ENCODE assay signal across 28 cellular contexts in genomic region chr1:18376661-18377060, GRCh38.
"Had no signal": no experiment of that assay in that cellular context is flagged by ENCODE, and none has a peak within 500 bp of the region (broad histone marks: within the 10 kb centered on the region; RNA-seq: fewer than 3 reads in every experiment).

No MANE protein-coding gene starts in this region.

- H3K36me3 ChIP-seq: stomach, suprapubic skin, thoracic aorta, thyroid gland, tibial artery, transverse colon, upper lobe of left lung, uterus, vagina had no signal

- H3K4me3 ChIP-seq: stomach, suprapubic skin, testis, thoracic aorta, thyroid gland, tibial artery, tibial nerve, transverse colon, upper lobe of left lung, uterus, vagina had no signal

- H3K4me3 Mint-ChIP-seq: stimulated activated effector memory CD8-positive, alpha-beta T cell treated with anti-CD3 and anti-CD28 coated beads, Interleukin-12 subunit alpha, Interleukin-12 subunit beta, amount 100 ng/mL, for 72 hours; stimulated activated memory B cell treated with anti-CD40 and anti-IgM and Interleukin-4, amounts not matched to agents 10 μg/mL and 1 μg/mL and 100 μg/mL, for 72 hours; stimulated activated naive B cell treated with anti-CD40 and anti-IgM and Interleukin-4, amounts not matched to agents 10 μg/mL and 1 μg/mL and 100 μg/mL, for 72 hours; stimulated activated naive CD8-positive, alpha-beta T cell treated with anti-CD3 and anti-CD28 coated beads, Interleukin-15, amount 100 ng/mL, for 72 hours; stimulated activated naive CD8-positive, alpha-beta T cell treated with anti-CD3 and anti-CD28 coated beads, Interleukin-15, Interleukin-2, amounts not matched to agents 100 ng/mL and 50 ng/mL, for 24 hours; type B pancreatic cell had no signal

- H3K4me1 ChIP-seq: stomach, suprapubic skin, testis, thyroid gland, tibial artery, tibial nerve, transverse colon, upper lobe of left lung, uterus, vagina had no signal

- FAIRE-seq: urothelium cell line had no signal

- H3K27ac Mint-ChIP-seq: stimulated activated effector memory CD8-positive, alpha-beta T cell treated with anti-CD3 and anti-CD28 coated beads, Interleukin-12 subunit alpha, Interleukin-12 subunit beta, amount 100 ng/mL, for 72 hours; stimulated activated memory B cell treated with anti-CD40 and anti-IgM and Interleukin-4, amounts not matched to agents 10 μg/mL and 1 μg/mL and 100 μg/mL, for 72 hours; stimulated activated naive B cell treated with anti-CD40 and anti-IgM and Interleukin-4, amounts not matched to agents 10 μg/mL and 1 μg/mL and 100 μg/mL, for 72 hours; stimulated activated naive CD8-positive, alpha-beta T cell treated with anti-CD3 and anti-CD28 coated beads, Interleukin-15, amount 100 ng/mL, for 72 hours; stimulated activated naive CD8-positive, alpha-beta T cell treated with anti-CD3 and anti-CD28 coated beads, Interleukin-15, Interleukin-2, amounts not matched to agents 100 ng/mL and 50 ng/mL, for 24 hours; type B pancreatic cell had no signal

- H3K4me1 Mint-ChIP-seq: stimulated activated effector memory CD8-positive, alpha-beta T cell treated with anti-CD3 and anti-CD28 coated beads, Interleukin-12 subunit alpha, Interleukin-12 subunit beta, amount 100 ng/mL, for 72 hours; stimulated activated memory B cell treated with anti-CD40 and anti-IgM and Interleukin-4, amounts not matched to agents 10 μg/mL and 1 μg/mL and 100 μg/mL, for 72 hours; stimulated activated naive B cell treated with anti-CD40 and anti-IgM and Interleukin-4, amounts not matched to agents 10 μg/mL and 1 μg/mL and 100 μg/mL, for 72 hours; stimulated activated naive CD8-positive, alpha-beta T cell treated with anti-CD3 and anti-CD28 coated beads, Interleukin-15, amount 100 ng/mL, for 72 hours had no signal

- H3K27ac ChIP-seq: stomach, suprapubic skin, testis, thoracic aorta, thyroid gland, tibial artery, tibial nerve, transverse colon, upper lobe of left lung, uterus, vagina had no signal

- ATAC-seq: stimulated activated effector memory CD8-positive, alpha-beta T cell treated with anti-CD3 and anti-CD28 coated beads, Interleukin-12 subunit alpha, Interleukin-12 subunit beta, amount 100 ng/mL, for 72 hours; stimulated activated memory B cell treated with anti-CD40 and anti-IgM and Interleukin-4, amounts not matched to agents 10 μg/mL and 1 μg/mL and 100 μg/mL, for 72 hours; stimulated activated naive B cell treated with anti-CD40 and anti-IgM and Interleukin-4, amounts not matched to agents 10 μg/mL and 1 μg/mL and 100 μg/mL, for 72 hours; stimulated activated naive CD8-positive, alpha-beta T cell treated with anti-CD3 and anti-CD28 coated beads, Interleukin-15, amount 100 ng/mL, for 72 hours; stimulated activated naive CD8-positive, alpha-beta T cell treated with anti-CD3 and anti-CD28 coated beads, Interleukin-15, Interleukin-2, amounts not matched to agents 100 U/mL and 50 U/mL, for 24 hours had no signal

- H3K27me3 ChIP-seq: testis, thyroid gland, tibial nerve, transverse colon, upper lobe of left lung, uterus, vagina had no signal

- H3K36me3 Mint-ChIP-seq: stimulated activated effector memory CD8-positive, alpha-beta T cell treated with anti-CD3 and anti-CD28 coated beads, Interleukin-12 subunit alpha, Interleukin-12 subunit beta, amount 100 ng/mL, for 72 hours; stimulated activated memory B cell treated with anti-CD40 and anti-IgM and Interleukin-4, amounts not matched to agents 10 μg/mL and 1 μg/mL and 100 μg/mL, for 72 hours had no signal

- H3K9me3 ChIP-seq: suprapubic skin, testis, thoracic aorta, thyroid gland, transverse colon, uterus, vagina had no signal

- DNase-seq: stimulated activated CD4-positive, alpha-beta T cell treated with anti-CD3 and anti-CD28 coated beads, Interleukin-2, amount 100 ng/mL, for 48 hours; stimulated activated CD4-positive, alpha-beta T cell treated with anti-CD3 and anti-CD28 coated beads, Interleukin-4, amount 100 ng/mL, for 1 hour; stimulated activated CD4-positive, alpha-beta T cell treated with anti-CD3 and anti-CD28 coated beads, Interleukin-4, amount 100 ng/mL, for 24 hours; stimulated activated CD4-positive, alpha-beta T cell treated with anti-CD3 and anti-CD28 coated beads, Interleukin-4, amount 100 ng/mL, for 4 hours; stimulated activated CD8-positive, alpha-beta memory T cell treated with anti-CD3 and anti-CD28 coated beads, Interleukin-4, amount 100 ng/mL, for 48 hours; stimulated activated naive B cell treated with anti-CD40 and anti-IgM and Interleukin-4, amounts not matched to agents 10 μg/mL and 1 μg/mL and 100 μg/mL, for 72 hours; stimulated activated naive CD4-positive, alpha-beta T cell; stimulated activated naive CD4-positive, alpha-beta T cell treated with Interleukin-2 at 50 U/mL for 16 hours; stimulated activated naive CD8-positive, alpha-beta T cell treated with anti-CD3 and anti-CD28 coated beads, Interleukin-15, amount 100 ng/mL, for 72 hours; stimulated activated naive CD8-positive, alpha-beta T cell treated with anti-CD3 and anti-CD28 coated beads, Interleukin-15, Interleukin-2, amounts not matched to agents 100 U/mL and 50 U/mL, for 24 hours; stomach; substantia nigra; testis; thyroid gland; tibial artery; transverse colon; trophoblast cell; uterus had no signal
